23 cellular contexts compared by ENCODE assay signal in genomic region chr13:85312071-85312470, GRCh38.
A peak's percentile ranks its signal among the peaks of the same experiment; 100 is the strongest.
DNase-seq lines count a peak whose midpoint lies in the region; ATAC-seq and TF ChIP-seq lines count a peak whose summit lies in the region.
"Had no signal": no experiment of that assay in that cellular context is flagged by ENCODE, and none has a peak within 500 bp of the region (broad histone marks: within the 10 kb centered on the region; RNA-seq: fewer than 3 reads in every experiment).

No MANE protein-coding gene starts in this region.

- no peak overlapping the region for H3K23ac ChIP-seq in mesenchymal stem cell (ENCODE audit: low read length in 2 of 2)

- H3K18ac ChIP-seq in mesenchymal stem cell (ENCODE audit: low read depth in 1 of 2, low read length in 2 of 2), result no peak overlapping the region

- no peak overlapping the region for H2AK5ac ChIP-seq in mesenchymal stem cell (ENCODE audit: low read length, severe bottlenecking)

- H4K91ac ChIP-seq in mesenchymal stem cell (ENCODE audit: low read length), result no peak overlapping the region

- no peak for TF ChIP-seq RAD21 in SK-N-SH (IDR thresholded peaks at IDR 0.05; ENCODE audit: low read length)

- TF ChIP-seq EP300 in SK-N-SH (IDR thresholded peaks at IDR 0.05; ENCODE audit: borderline replicate concordance in 1 of 2, low read depth in 1 of 2, low read length in 1 of 2), result no peak

- H3F3A ChIP-seq in SK-N-SH (replicated peaks; ENCODE audit: insufficient read depth), result peaks cover 3% of the 10 kb centered on the region
- H3F3A ChIP-seq in PC-9 (ENCODE audit: insufficient read depth, low read depth), result no peaks in the 10 kb centered on the region

- POLR2A ChIA-PET in SK-N-SH (lab: Yijun Ruan, JAX) (no interaction called here), PC-9 (lab: Charles Lee; ENCODE audit: unreplicated experiment) (no interaction called here)

- H3K4me3 ChIP-seq in SK-N-SH (ENCODE audit: low read depth in 2 of 2, low read length in 1 of 2) (no peak overlapping the region), PC-9 (no peak overlapping the region), mesenchymal stem cell (ENCODE audit: insufficient read depth in 1 of 2, low read depth in 1 of 2, low read length in 2 of 2) (no peak overlapping the region), left lung (no peak overlapping the region)
- H3K4me3 ChIP-seq: Peyer's patch had no signal

- H3K9ac ChIP-seq in SK-N-SH, result no peak overlapping the region
- no peak overlapping the region for H3K9ac ChIP-seq in mesenchymal stem cell (ENCODE audit: low read length)

- peak overlapping the region in 1 of 2 experiments; percentile 43; a peak in 2 of 4 replicates for H3K27ac ChIP-seq in SK-N-SH (ENCODE audit: low read depth in 2 of 2, low read length in 1 of 2)
- H3K27ac ChIP-seq in PC-9, result no peak overlapping the region
- H3K27ac ChIP-seq in mesenchymal stem cell (ENCODE audit: low read length, poor library complexity, severe bottlenecking), result no peak overlapping the region
- H3K27ac ChIP-seq in left lung, result no peak overlapping the region
- H3K27ac ChIP-seq: 22Rv1, C4-2B, Peyer's patch had no signal

- no TSS peak for BruUV-seq in PC-9 (replicated peaks; lab: Mats Ljungman, UMichigan)

- H3K27me3 ChIP-seq in SK-N-SH (ENCODE audit: insufficient read depth) (no peaks in the 10 kb centered on the region), PC-9 (ENCODE audit: insufficient read depth, low read depth) (no peaks in the 10 kb centered on the region), mesenchymal stem cell (ENCODE audit: control insufficient read depth in 1 of 2, insufficient read depth in 1 of 2, low read length in 2 of 2) (no peaks in the 10 kb centered on the region), left lung (no peaks in the 10 kb centered on the region)
- H3K27me3 ChIP-seq: Peyer's patch had no signal

- H3K79me2 ChIP-seq in SK-N-SH (ENCODE audit: insufficient read depth) (no peaks in the 10 kb centered on the region), PC-9 (ENCODE audit: low read depth) (no peaks in the 10 kb centered on the region)

- H3K36me3 ChIP-seq in SK-N-SH (replicated peaks in 1 of 2; ENCODE audit: control insufficient read depth in 1 of 2, insufficient read depth in 2 of 2, low read length in 1 of 2), result no peaks in the 10 kb centered on the region
- no peaks in the 10 kb centered on the region for H3K36me3 ChIP-seq in PC-9 (ENCODE audit: low read depth)
- no peaks in the 10 kb centered on the region for H3K36me3 ChIP-seq in mesenchymal stem cell (ENCODE audit: control insufficient read depth in 1 of 2, insufficient read depth in 2 of 2, low read depth in 1 of 2, low read length in 2 of 2)
- H3K36me3 ChIP-seq in left lung, result no peaks in the 10 kb centered on the region
- H3K36me3 ChIP-seq: Peyer's patch had no signal

- peaks cover 0 to 7% of the 10 kb centered on the region in 2 experiments; a peak in 3 of 4 replicates for H3K4me1 ChIP-seq in SK-N-SH (ENCODE audit: control insufficient read depth in 1 of 2, insufficient read depth in 2 of 2, low read depth in 1 of 2, low read length in 1 of 2)
- no peaks in the 10 kb centered on the region for H3K4me1 ChIP-seq in PC-9 (replicated peaks; ENCODE audit: insufficient read depth)
- H3K4me1 ChIP-seq in mesenchymal stem cell (ENCODE audit: control insufficient read depth, insufficient read depth, low read depth, low read length), result peaks cover 1% of the 10 kb centered on the region
- H3K4me1 ChIP-seq in left lung, result no peaks in the 10 kb centered on the region
- H3K4me1 ChIP-seq: Caco-2, Peyer's patch had no signal

- no peak overlapping the region for H2BK120ac ChIP-seq in mesenchymal stem cell (ENCODE audit: low read depth, low read length)

- CTCF ChIA-PET in SK-N-SH (lab: Yijun Ruan, JAX) (no interaction called here), PC-9 (lab: Charles Lee) (no interaction called here)

- H3K9me2 ChIP-seq in SK-N-SH, result peaks cover 3% of the 10 kb centered on the region
- no peaks in the 10 kb centered on the region for H3K9me2 ChIP-seq in PC-9 (ENCODE audit: insufficient read depth)

- H2AFZ ChIP-seq in SK-N-SH (ENCODE audit: low read depth) (0 out of 2 replicates have a peak overlapping the region, but pooled peaks have one; percentile 48), PC-9 (peak overlapping the region; percentile 45; the same call in 1 of the 2 replicates), mesenchymal stem cell (ENCODE audit: low read depth, low read length) (no peak overlapping the region)

- no peak overlapping the region for H2BK12ac ChIP-seq in mesenchymal stem cell (ENCODE audit: low read length in 2 of 2)

- TF ChIP-seq CTCF in SK-N-SH (IDR thresholded peaks at IDR 0.05), result no peak
- TF ChIP-seq CTCF in PC-9 (conservative IDR thresholded peaks at IDR 0.05), result no peak
- TF ChIP-seq CTCF in left lung (IDR thresholded peaks at IDR 0.05), result no peak

- ATAC-seq in SK-N-SH treated with all-trans-retinoic acid at 6 μM for 48 hours (no peak), left lung (no peak)
- ATAC-seq: CD8-positive, alpha-beta T cell had no signal

- H3K4me2 ChIP-seq in SK-N-SH (no peak overlapping the region), PC-9 (no peak overlapping the region), mesenchymal stem cell (ENCODE audit: low read length, poor library complexity, severe bottlenecking) (no peak overlapping the region)

- H3K79me1 ChIP-seq in mesenchymal stem cell (replicated peaks; ENCODE audit: low read length, poor library complexity, severe bottlenecking), result no peaks in the 10 kb centered on the region

- no peak for DNase-seq in SK-N-SH
- DNase-seq in PC-9, result no peak
- peak; percentile 71 for DNase-seq in mesenchymal stem cell
- no peak for DNase-seq in activated CD8-positive, alpha-beta memory T cell treated with anti-CD3 and anti-CD28 coated beads for 24 hours
- no peak for DNase-seq in DMS114 treated with DMSO at 0.1 percent for 48 hours (lab: John Stamatoyannopoulos, UW; ENCODE audit: unreplicated experiment)
- DNase-seq in left lung, result no peak
- DNase-seq: Caco-2; CD8-positive, alpha-beta T cell; DMS 273 treated with DMSO at 0.1 percent for 48 hours; DMS79 treated with DMSO at 0.1 percent for 48 hours; H9; Kasumi-1; NCI-H1105 treated with DMSO at 0.1 percent for 48 hours; NCI-H146; NCI-H1930; NCI-H446 treated with DMSO at 0.1 percent for 48 hours; NCI-H526; NCI-H82; NK-92 treated with Interleukin-12 subunit alpha and Interleukin-12 subunit beta, amount 100 ng/mL, for 24 hours; Peyer's patch had no signal

- H3K9me3 ChIP-seq in SK-N-SH (no peaks in the 10 kb centered on the region), PC-9 (ENCODE audit: insufficient read depth, low read depth) (no peaks in the 10 kb centered on the region), mesenchymal stem cell (ENCODE audit: control insufficient read depth, low read length) (no peaks in the 10 kb centered on the region), left lung (peaks cover 0 to 7% of the 10 kb centered on the region in 2 donors)
- H3K9me3 ChIP-seq: Caco-2, Peyer's patch had no signal

- H2BK15ac ChIP-seq in mesenchymal stem cell (ENCODE audit: low read depth, poor library complexity, severe bottlenecking), result no peak overlapping the region

- H3K14ac ChIP-seq in mesenchymal stem cell (ENCODE audit: low read length in 2 of 2), result no peak overlapping the region

- intact Hi-C loops in PC-9 (cut with micrococcal nuclease; ENCODE audit: unreplicated experiment), result no loop called here
- intact Hi-C loops in left lung (cut with DNase I), result no loop called here

- H4K8ac ChIP-seq in mesenchymal stem cell (ENCODE audit: low read length), result no peak overlapping the region

- WGBS in SK-N-SH (ENCODE audit: low lambda C conversion rate), result 52% methylated on average over 4 of the region's 4 CpGs
- WGBS in mesenchymal stem cell, result 4% methylated on average over 2 of the region's 4 CpGs

- no peak overlapping the region for H3K4ac ChIP-seq in mesenchymal stem cell (ENCODE audit: low read depth in 1 of 2, low read length in 2 of 2)

- H2BK5ac ChIP-seq in mesenchymal stem cell (ENCODE audit: low read depth, low read length, poor library complexity, severe bottlenecking), result no peak overlapping the region

- H4K20me1 ChIP-seq in SK-N-SH (ENCODE audit: insufficient read depth) (no peaks in the 10 kb centered on the region), PC-9 (ENCODE audit: insufficient read depth) (no peaks in the 10 kb centered on the region)

TF ChIP-seq in SK-N-SH, 30 proteins besides CTCF, POLR2A, EP300 and RAD21:
- TF ChIP-seq RCOR1 (IDR thresholded peaks at IDR 0.05; ENCODE audit: low read length) (peak; percentile 48; the same call in 1 of the 2 replicates), NFIC (IDR thresholded peaks at IDR 0.05; ENCODE audit: borderline replicate concordance) (no peak), MAX (IDR thresholded peaks at IDR 0.05; ENCODE audit: low read depth) (no peak), FOXM1 (IDR thresholded peaks at IDR 0.05; ENCODE audit: low read depth) (no peak), FOSL2 (IDR thresholded peaks at IDR 0.05; ENCODE audit: borderline replicate concordance, low read depth) (no peak), TCF12 (IDR thresholded peaks at IDR 0.05) (no peak)

TF ChIP-seq in SK-N-SH treated with all-trans-retinoic acid at 6 μM for 48 hours, 23 proteins besides CTCF, POLR2A, EP300 and RAD21:
- TF ChIP-seq ZNF565 (CRISPR knock-in tag; conservative IDR thresholded peaks at IDR 0.05; ENCODE audit: low read depth) (no peak), CSDC2 (CRISPR knock-in tag; IDR thresholded peaks at IDR 0.05) (no peak)
